In genomic region chr3:44065741-44066140, GRCh38 we compare ENCODE assay signal across 18 cellular contexts.
DNase-seq lines count a peak whose midpoint lies in the region; ATAC-seq, FAIRE-seq and TF ChIP-seq lines count a peak whose summit lies in the region.
"Had no signal": no experiment of that assay in that cellular context is flagged by ENCODE, and none has a peak within 500 bp of the region (broad histone marks: within the 10 kb centered on the region; RNA-seq: fewer than 3 reads in every experiment).

No MANE protein-coding gene starts in this region.

- in situ Hi-C loops in GM23248 (cut with MboI) = no loop called here

- WGBS in GM23248 (ENCODE audit: low coverage in 1 of 2, low lambda C conversion rate in 2 of 2, missing lambda C conversion rate in 2 of 2), 2 experiments = 56 to 60% methylated on average over 4 of the region's 4 CpGs
- 72 to 75% methylated on average over 4 of the region's 4 CpGs for WGBS in pancreas, 2 donors

- no peaks in the 10 kb centered on the region for H3K36me3 Mint-ChIP-seq in activated CD4-positive, alpha-beta T cell treated with anti-CD3 and anti-CD28 coated beads, Interleukin-2, amount 10 ng/mL, durations not matched to agents 24 days and 14 days (ENCODE audit: low read depth)
- H3K36me3 Mint-ChIP-seq: CD4-positive, alpha-beta memory T cell had no signal

- no peaks in the 10 kb centered on the region for H4K20me1 ChIP-seq in GM23248 (ENCODE audit: insufficient read depth)

- no peak for FAIRE-seq in pancreas (lab: Jason Lieb, UNC)

- H3F3A ChIP-seq in GM23248 (ENCODE audit: insufficient read depth) = no peaks in the 10 kb centered on the region

- H3K9me3 Mint-ChIP-seq in activated CD4-positive, alpha-beta T cell treated with anti-CD3 and anti-CD28 coated beads, Interleukin-2, amount 10 ng/mL, durations not matched to agents 24 days and 14 days = no peaks in the 10 kb centered on the region
- H3K9me3 Mint-ChIP-seq in stimulated activated naive CD8-positive, alpha-beta T cell treated with anti-CD3 and anti-CD28 coated beads, Interleukin-15, amount 100 ng/mL, for 72 hours = no peaks in the 10 kb centered on the region
- H3K9me3 Mint-ChIP-seq: activated CD8-positive, alpha-beta T cell treated with anti-CD3 and anti-CD28 coated beads for 36 hours; CD4-positive, alpha-beta memory T cell; central memory CD8-positive, alpha-beta T cell had no signal

- no peak overlapping the region for H3K27ac Mint-ChIP-seq in activated CD4-positive, alpha-beta T cell treated with anti-CD3 and anti-CD28 coated beads, Interleukin-2, amount 10 ng/mL, durations not matched to agents 24 days and 14 days
- H3K27ac Mint-ChIP-seq in stimulated activated naive CD8-positive, alpha-beta T cell treated with anti-CD3 and anti-CD28 coated beads, Interleukin-15, amount 100 ng/mL, for 72 hours = peak overlapping the region in 1 of 2 donors; percentile 36
- H3K27ac Mint-ChIP-seq: activated CD8-positive, alpha-beta T cell treated with anti-CD3 and anti-CD28 coated beads for 36 hours; CD4-positive, alpha-beta memory T cell had no signal

- H3K27me3 Mint-ChIP-seq in activated CD4-positive, alpha-beta T cell treated with anti-CD3 and anti-CD28 coated beads, Interleukin-2, amount 10 ng/mL, durations not matched to agents 24 days and 14 days = peaks cover 10% of the 10 kb centered on the region
- H3K27me3 Mint-ChIP-seq in stimulated activated naive CD8-positive, alpha-beta T cell treated with anti-CD3 and anti-CD28 coated beads, Interleukin-15, amount 100 ng/mL, for 72 hours = peaks cover 14% of the 10 kb centered on the region

- no peaks in the 10 kb centered on the region for H3K4me1 Mint-ChIP-seq in activated CD4-positive, alpha-beta T cell treated with anti-CD3 and anti-CD28 coated beads, Interleukin-2, amount 10 ng/mL, durations not matched to agents 24 days and 14 days
- H3K4me1 Mint-ChIP-seq in stimulated activated naive CD8-positive, alpha-beta T cell treated with anti-CD3 and anti-CD28 coated beads, Interleukin-15, amount 100 ng/mL, for 72 hours = peaks cover 4% of the 10 kb centered on the region
- H3K4me1 Mint-ChIP-seq: CD4-positive, alpha-beta memory T cell; central memory CD8-positive, alpha-beta T cell had no signal

- H3K4me3 ChIP-seq in GM23248 (no peak overlapping the region), pancreas (no peak overlapping the region)
- H3K4me3 ChIP-seq: hepatocyte, skin epidermis had no signal

- peak in 3 of 4 donors; percentile 11 to 20 (median 16) for ATAC-seq in pancreas
- ATAC-seq in stimulated activated naive CD8-positive, alpha-beta T cell treated with anti-CD3 and anti-CD28 coated beads, Interleukin-15, amount 100 ng/mL, for 72 hours = no peak
- ATAC-seq: activated CD8-positive, alpha-beta T cell treated with anti-CD3 and anti-CD28 coated beads for 36 hours had no signal

- H3K36me3 ChIP-seq in GM23248 (ENCODE audit: low read depth) (no peaks in the 10 kb centered on the region), pancreas (no peaks in the 10 kb centered on the region)

- H3K9me3 ChIP-seq in GM23248 (ENCODE audit: low read depth) = no peaks in the 10 kb centered on the region
- H3K9me3 ChIP-seq in pancreas = no peaks in the 10 kb centered on the region

- TF ChIP-seq CTCF in pancreas (IDR thresholded peaks at IDR 0.05) = no peak

- H3K27ac ChIP-seq in GM23248 = no peak overlapping the region
- H3K27ac ChIP-seq in pancreas = no peak overlapping the region
- H3K27ac ChIP-seq: hepatocyte had no signal

- H3K4me1 ChIP-seq in GM23248 (ENCODE audit: insufficient read depth) (no peaks in the 10 kb centered on the region), pancreas (no peaks in the 10 kb centered on the region)

- no peak overlapping the region for H3K9ac ChIP-seq in GM23248

- no peak overlapping the region for H3K4me2 ChIP-seq in GM23248 (ENCODE audit: unreplicated experiment)
- H3K4me2 ChIP-seq: hepatocyte had no signal

- H3K79me2 ChIP-seq in GM23248 (ENCODE audit: insufficient read depth) = no peaks in the 10 kb centered on the region
- H3K79me2 ChIP-seq: hepatocyte had no signal

- no peak overlapping the region for H2AFZ ChIP-seq in GM23248
- H2AFZ ChIP-seq: hepatocyte had no signal

- H3K4me3 Mint-ChIP-seq in activated CD4-positive, alpha-beta T cell treated with anti-CD3 and anti-CD28 coated beads, Interleukin-2, amount 10 ng/mL, durations not matched to agents 24 days and 14 days = no peak overlapping the region
- no peak overlapping the region for H3K4me3 Mint-ChIP-seq in stimulated activated naive CD8-positive, alpha-beta T cell treated with anti-CD3 and anti-CD28 coated beads, Interleukin-15, amount 100 ng/mL, for 72 hours
- H3K4me3 Mint-ChIP-seq: activated CD8-positive, alpha-beta T cell treated with anti-CD3 and anti-CD28 coated beads for 36 hours; CD4-positive, alpha-beta memory T cell; central memory CD8-positive, alpha-beta T cell had no signal

- intact Hi-C loops in pancreas (cut with DNase I) = no loop called here
- intact Hi-C loops in activated CD4-positive, alpha-beta T cell treated with anti-CD3 and anti-CD28 coated beads, Interleukin-2, amount 10 ng/mL, durations not matched to agents 24 days and 14 days (cut with micrococcal nuclease) = no loop called here

- H3K27me3 ChIP-seq in GM23248 (replicated peaks; ENCODE audit: insufficient read depth) = no peaks in the 10 kb centered on the region
- no peaks in the 10 kb centered on the region for H3K27me3 ChIP-seq in pancreas

- no peaks in the 10 kb centered on the region for H3K9me2 ChIP-seq in GM23248 (ENCODE audit: insufficient read depth)

- peak; percentile 24 for DNase-seq in GM23248
- peak; percentile 34 for DNase-seq in NCI-H524 treated with DMSO at 0.1 percent for 48 hours (lab: John Stamatoyannopoulos, UW)
- DNase-seq in ecto neural progenitor cell (ENCODE audit: low spot score) = peak; percentile 48
- no peak for DNase-seq in pancreas
- DNase-seq in LoVo (ENCODE audit: low spot score) = no peak
- DNase-seq in activated CD4-positive, alpha-beta T cell treated with anti-CD3 and anti-CD28 coated beads, Interleukin-2, amount 10 ng/mL, durations not matched to agents 24 days and 14 days = no peak
- DNase-seq in stimulated activated naive CD8-positive, alpha-beta T cell treated with anti-CD3 and anti-CD28 coated beads, Interleukin-15, amount 100 ng/mL, for 72 hours = no peak
- DNase-seq in stimulated activated CD4-positive, alpha-beta T cell treated with anti-CD3 and anti-CD28 coated beads, Interleukin-4, amount 100 ng/mL, for 24 hours = no peak
- DNase-seq: activated CD8-positive, alpha-beta T cell treated with anti-CD3 and anti-CD28 coated beads for 36 hours; activated gamma-delta T cell; CD4-positive, alpha-beta memory T cell; erythroblast; MV-4-11; NCI-H510A; RPMI8226 had no signal

Comparison
In these comparisons a context has a peak if more than half of its experiments do, and no peak if none do; other contexts are left out.
1. DNase-seq: peak in GM23248 (single experiment), NCI-H524 treated with DMSO at 0.1 percent for 48 hours (single experiment) and ecto neural progenitor cell (single experiment); none in pancreas (0 of 6), LoVo (single experiment), activated CD4-positive, alpha-beta T cell treated with anti-CD3 and anti-CD28 coated beads, Interleukin-2, amount 10 ng/mL, durations not matched to agents 24 days and 14 days (single experiment), stimulated activated naive CD8-positive, alpha-beta T cell treated with anti-CD3 and anti-CD28 coated beads, Interleukin-15, amount 100 ng/mL, for 72 hours (0 of 2) and stimulated activated CD4-positive, alpha-beta T cell treated with anti-CD3 and anti-CD28 coated beads, Interleukin-4, amount 100 ng/mL, for 24 hours (single experiment).